ENCODE assay signal across 2 cellular contexts in the genomic region with DNA sequence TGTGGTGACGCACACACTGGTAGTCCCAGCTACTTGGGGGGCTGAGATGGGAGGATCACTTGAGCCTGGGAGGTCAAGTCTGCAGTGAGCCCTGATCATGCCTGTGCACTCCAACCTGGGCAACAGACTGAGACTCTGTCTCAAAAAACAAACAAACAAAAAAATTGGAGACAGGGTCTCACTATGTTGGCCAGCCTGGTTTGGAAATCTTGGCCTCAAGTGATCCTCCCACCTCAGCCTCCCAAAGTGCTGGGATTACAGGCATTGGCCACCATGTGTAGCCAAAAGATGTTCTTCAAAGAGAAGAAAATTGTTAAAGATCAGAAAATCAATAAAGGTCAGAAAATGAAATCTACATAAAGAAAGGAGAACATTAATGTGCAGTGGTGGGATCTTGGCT.
TF ChIP-seq lines count a peak whose summit lies in the region.

No MANE protein-coding gene starts in this region.

TF ChIP-seq in HepG2, 621 proteins besides CTCF, POLR2A, EP300 and RAD21:
- TF ChIP-seq ZNF121 (CRISPR knock-in tag; IDR thresholded peaks at IDR 0.05) (0 out of 2 replicates have a peak, but pooled peaks have one; percentile 55), KDM5A (IDR thresholded peaks at IDR 0.05; ENCODE audit: borderline replicate concordance, low read length) (no peak), ELF1 (CRISPR knock-in tag; IDR thresholded peaks at IDR 0.05) (no peak), AKAP8 (CRISPR knock-in tag; IDR thresholded peaks at IDR 0.05) (no peak)

TF ChIP-seq in K562, 482 proteins besides CTCF, POLR2A, EP300 and RAD21:
- no peak for TF ChIP-seq TAL1 (IDR thresholded peaks at IDR 0.05)
- TF ChIP-seq HNRNPLL (IDR thresholded peaks at IDR 0.05; ENCODE audit: low read depth, low read length, poor library complexity, severe bottlenecking): no peak
- TF ChIP-seq ZNF121 (CRISPR knock-in tag; conservative IDR thresholded peaks at IDR 0.05): peak; percentile 29; the same call in 1 of the 2 replicates
